ENCODE assay signal across 1 cellular context in genomic region chr1:151846686-151847227, GRCh38.
TF ChIP-seq lines count a peak whose summit lies in the region.

No MANE protein-coding gene starts in this region.

TF ChIP-seq in GM23338, 12 proteins besides CTCF, POLR2A, EP300 and RAD21:
- TF ChIP-seq CREB1 (CRISPR knock-in tag; IDR thresholded peaks at IDR 0.05; ENCODE audit: low read depth), result no peak
- TF ChIP-seq ZNF331 (CRISPR knock-in tag; IDR thresholded peaks at IDR 0.05; ENCODE audit: low read depth), result no peak
- no peak for TF ChIP-seq ZNF114 (CRISPR knock-in tag; IDR thresholded peaks at IDR 0.05)
- TF ChIP-seq POLR2AphosphoS5 (IDR thresholded peaks at IDR 0.05; ENCODE audit: low read depth), result no peak
- no peak for TF ChIP-seq NANOG (IDR thresholded peaks at IDR 0.05; ENCODE audit: borderline replicate concordance)
- TF ChIP-seq ETS1 (IDR thresholded peaks at IDR 0.05), result no peak
- no peak for TF ChIP-seq ZNF462 (CRISPR knock-in tag; IDR thresholded peaks at IDR 0.05)
- no peak for TF ChIP-seq STAT1 (IDR thresholded peaks at IDR 0.05; ENCODE audit: unreplicated experiment)
- no peak for TF ChIP-seq REST (IDR thresholded peaks at IDR 0.05; ENCODE audit: unreplicated experiment)
- TF ChIP-seq JUNB (IDR thresholded peaks at IDR 0.05; ENCODE audit: unreplicated experiment), result no peak
- TF ChIP-seq EZH2phosphoT487 (IDR thresholded peaks at IDR 0.05; ENCODE audit: unreplicated experiment), result no peak
- no peak for TF ChIP-seq EZH2 (IDR thresholded peaks at IDR 0.05; ENCODE audit: low read depth, unreplicated experiment)
